10 cellular contexts compared by ENCODE assay signal in genomic region chr1:19427087-19427781, GRCh38. TPM values are rescaled to one million over a fixed set of nuclear protein-coding genes. Genes with fewer than 3 reads are reported as not detected.
DNase-seq lines count a peak whose midpoint lies in the region; ATAC-seq and TF ChIP-seq lines count a peak whose summit lies in the region.
"Had no signal": no experiment of that assay in that cellular context is flagged by ENCODE, and none has a peak within 500 bp of the region (broad histone marks: within the 10 kb centered on the region; RNA-seq: fewer than 3 reads in every experiment).

No MANE protein-coding gene starts in this region.

- CTCF ChIA-PET in PC-9 (lab: Charles Lee): no interaction called here

- H3K9me3 ChIP-seq in adrenal gland (replicated peaks in 1 of 3): no peaks in the 10 kb centered on the region
- no peaks in the 10 kb centered on the region for H3K9me3 ChIP-seq in left lung
- H3K9me3 ChIP-seq in PC-9 (ENCODE audit: insufficient read depth, low read depth): no peaks in the 10 kb centered on the region

- H3K27me3 ChIP-seq in adrenal gland (no peaks in the 10 kb centered on the region), left lung (no peaks in the 10 kb centered on the region), PC-9 (ENCODE audit: insufficient read depth, low read depth) (no peaks in the 10 kb centered on the region)

- H3K9me3 Mint-ChIP-seq in stimulated activated effector memory CD8-positive, alpha-beta T cell treated with anti-CD3 and anti-CD28 coated beads, Interleukin-12 subunit alpha, Interleukin-12 subunit beta, amount 100 ng/mL, for 72 hours: no peaks in the 10 kb centered on the region

- no TSS peak for BruUV-seq in PC-9 (replicated peaks; lab: Mats Ljungman, UMichigan)

- no peak overlapping the region for H3K4me3 Mint-ChIP-seq in stimulated activated effector memory CD8-positive, alpha-beta T cell treated with anti-CD3 and anti-CD28 coated beads, Interleukin-12 subunit alpha, Interleukin-12 subunit beta, amount 100 ng/mL, for 72 hours

- DNase-seq in ELR (ENCODE audit: low read depth): peak; percentile 72
- no peak for DNase-seq in adrenal gland
- no peak for DNase-seq in left lung
- no peak for DNase-seq in stimulated activated effector memory CD8-positive, alpha-beta T cell treated with anti-CD3 and anti-CD28 coated beads, Interleukin-12 subunit alpha, Interleukin-12 subunit beta, amount 100 ng/mL, for 72 hours (ENCODE audit: low spot score in 2 of 2)
- no peak for DNase-seq in NCI-H226
- DNase-seq in PC-9: no peak
- DNase-seq in LoVo (ENCODE audit: low spot score): no peak
- DNase-seq: activated CD4-positive, alpha-beta T cell treated with anti-CD3 and anti-CD28 coated beads for 1 hour; NCI-H1417 treated with DMSO at 0.1 percent for 48 hours had no signal

- intact Hi-C loops in adrenal gland (cut with DNase I) (no loop called here), left lung (cut with DNase I) (no loop called here), PC-9 (cut with micrococcal nuclease; ENCODE audit: unreplicated experiment) (no loop called here)

- H4K20me1 ChIP-seq in PC-9 (ENCODE audit: insufficient read depth): peaks cover 25% of the 10 kb centered on the region

- H3K79me2 ChIP-seq in PC-9 (ENCODE audit: low read depth): peaks cover 68% of the 10 kb centered on the region

- no peaks in the 10 kb centered on the region for H3K9me2 ChIP-seq in PC-9 (ENCODE audit: insufficient read depth)

- H3K4me1 Mint-ChIP-seq in stimulated activated effector memory CD8-positive, alpha-beta T cell treated with anti-CD3 and anti-CD28 coated beads, Interleukin-12 subunit alpha, Interleukin-12 subunit beta, amount 100 ng/mL, for 72 hours: peaks cover 72% of the 10 kb centered on the region

- POLR2A ChIA-PET in PC-9 (lab: Charles Lee; ENCODE audit: unreplicated experiment): no interaction called here

- H3K36me3 ChIP-seq in adrenal gland (replicated peaks in 1 of 2) (no peaks in the 10 kb centered on the region), left lung (peaks cover 0 to 7% of the 10 kb centered on the region in 2 donors), PC-9 (ENCODE audit: low read depth) (no peaks in the 10 kb centered on the region)

- no peak overlapping the region for H2AFZ ChIP-seq in PC-9

- H3K27ac ChIP-seq in adrenal gland (peak overlapping the region in 3 of 5 donors; percentile 25 to 84 (median 51)), left lung (peak overlapping the region; percentile 61 to 74), PC-9 (no peak overlapping the region)

- H3K4me2 ChIP-seq in PC-9: no peak overlapping the region

- TF ChIP-seq CTCF in adrenal gland (IDR thresholded peaks at IDR 0.05) (no peak), left lung (IDR thresholded peaks at IDR 0.05) (no peak), PC-9 (conservative IDR thresholded peaks at IDR 0.05) (no peak)

- H3K4me3 ChIP-seq in adrenal gland: no peak overlapping the region
- no peak overlapping the region for H3K4me3 ChIP-seq in left lung
- no peak overlapping the region for H3K4me3 ChIP-seq in PC-9

- H3K27ac Mint-ChIP-seq in stimulated activated effector memory CD8-positive, alpha-beta T cell treated with anti-CD3 and anti-CD28 coated beads, Interleukin-12 subunit alpha, Interleukin-12 subunit beta, amount 100 ng/mL, for 72 hours: peak overlapping the region; percentile 89

- ATAC-seq in left lung (no peak), HG02973 (IDR thresholded peaks at IDR 0.05; ENCODE audit: unreplicated experiment) (no peak)
- no peak for ATAC-seq in stimulated activated effector memory CD8-positive, alpha-beta T cell treated with anti-CD3 and anti-CD28 coated beads, Interleukin-12 subunit alpha, Interleukin-12 subunit beta, amount 100 ng/mL, for 72 hours

- WGBS in adrenal gland, 4 donors: 56 to 60% (median 58%) methylated on average over 14 of the region's 14 CpGs

- TF ChIP-seq POLR2A in adrenal gland (IDR thresholded peaks at IDR 0.05): no peak

- H3K4me1 ChIP-seq in adrenal gland (replicated peaks in 1 of 2): peaks cover 30 to 70% of the 10 kb centered on the region in 2 donors
- H3K4me1 ChIP-seq in left lung: peaks cover 47 to 87% of the 10 kb centered on the region in 2 donors
- H3K4me1 ChIP-seq in PC-9 (replicated peaks; ENCODE audit: insufficient read depth): peaks cover 19% of the 10 kb centered on the region

- peaks cover 37% of the 10 kb centered on the region for H3K36me3 Mint-ChIP-seq in stimulated activated effector memory CD8-positive, alpha-beta T cell treated with anti-CD3 and anti-CD28 coated beads, Interleukin-12 subunit alpha, Interleukin-12 subunit beta, amount 100 ng/mL, for 72 hours

- peaks cover 13% of the 10 kb centered on the region for H3F3A ChIP-seq in PC-9 (ENCODE audit: insufficient read depth, low read depth)

RNA-seq across cellular contexts. Expression of gene CAPZB, which starts 58.1 kb away (rescaled TPM):
- total RNA-seq in adrenal gland (100 to 1,000 TPM; 110 to 386 (median 204) TPM), left lung (100 to 1,000 TPM; 293 to 327 TPM), PC-9 (2021) (222 and 274 TPM in 2 replicates)
- polyA plus RNA-seq in adrenal gland: 100 to 1,000 TPM; 156 to 314 (median 171) TPM
